ENCODE assay signal across 8 cellular contexts in the genomic region with DNA sequence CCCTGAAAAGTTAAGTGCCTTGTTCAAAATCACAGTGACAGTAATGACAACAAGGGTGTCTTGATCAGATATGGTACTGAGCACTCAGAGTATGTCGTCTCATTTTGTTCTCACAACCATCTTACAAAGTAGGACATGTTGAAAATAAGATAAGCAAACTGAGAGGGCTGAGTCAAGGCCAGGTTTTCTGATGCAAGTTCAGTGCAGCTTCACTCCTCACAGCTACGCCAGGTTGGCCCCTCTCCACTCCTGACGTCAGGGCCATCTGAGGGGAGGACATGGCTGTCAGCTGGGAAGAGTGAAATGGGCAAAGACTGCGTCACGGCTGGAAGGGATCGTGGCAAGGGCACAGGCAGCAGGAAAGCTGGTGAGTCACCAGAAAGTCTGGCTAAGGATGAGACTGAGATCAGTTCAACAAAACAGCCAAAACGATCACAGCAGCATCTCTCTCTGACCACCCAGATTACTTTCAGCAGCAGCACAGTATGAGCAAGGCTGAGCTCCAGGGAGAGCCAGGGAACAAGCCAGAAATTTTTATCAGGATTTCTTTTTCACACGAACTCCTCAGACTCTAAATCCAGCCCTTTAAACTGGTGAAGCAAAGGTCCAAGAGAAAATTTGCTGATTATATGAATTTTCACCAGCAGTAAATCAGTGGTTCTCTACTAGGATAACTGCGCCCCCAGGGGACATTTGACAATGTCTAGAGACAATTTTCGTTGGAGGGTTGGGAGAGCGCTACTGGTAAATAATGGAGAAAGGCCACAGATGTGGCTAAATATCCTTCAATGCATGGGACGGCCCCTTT.
DNase-seq lines count a peak whose midpoint lies in the region; ATAC-seq and TF ChIP-seq lines count a peak whose summit lies in the region.

No MANE protein-coding gene starts in this region.

- no peak overlapping the region for H2BK12ac ChIP-seq in H9 (ENCODE audit: insufficient read length, low read depth, low read length)

- H2AK5ac ChIP-seq in H9 (ENCODE audit: insufficient read length, low read length) = no peak overlapping the region

- no peaks in the 10 kb centered on the region for H3K27me3 Mint-ChIP-seq in H9 (ENCODE audit: low read depth)

- no peak overlapping the region for H3K4me3 Mint-ChIP-seq in H9

- 0 out of 4 replicates have a peak, but pooled peaks cover 2% of the 10 kb centered on the region in 2 experiments for H3K4me1 Mint-ChIP-seq in H9

- no peak overlapping the region; a peak in 1 of 7 replicates for H3K27ac Mint-ChIP-seq in H9

- H2AFZ ChIP-seq in H9 (ENCODE audit: low read length) = no peak overlapping the region

- peak overlapping the region; percentile 82 for H3K18ac ChIP-seq in H9 (ENCODE audit: insufficient read length, low read depth, low read length)

- no peak overlapping the region for H2BK5ac ChIP-seq in H9 (ENCODE audit: insufficient read length, low read length)

- ATAC-seq in right cardiac atrium (peak; percentile 98), GM19452 (IDR thresholded peaks at IDR 0.05; ENCODE audit: unreplicated experiment) (no peak)
- ATAC-seq in stimulated activated naive CD8-positive, alpha-beta T cell treated with anti-CD3 and anti-CD28 coated beads, Interleukin-15, Interleukin-2, amounts not matched to agents 100 U/mL and 50 U/mL, for 24 hours = no peak

- no peak overlapping the region for H3T11ph ChIP-seq in H9 (ENCODE audit: low read length)

- H4K5ac ChIP-seq in H9 (ENCODE audit: insufficient read length, low read depth, low read length) = no peak overlapping the region

- H3K56ac ChIP-seq in H9 (ENCODE audit: insufficient read length, low read depth, low read length) = no peak overlapping the region

- H3K9me3 ChIP-seq in H9 (ENCODE audit: control insufficient read depth, low read depth, low read length) = no peaks in the 10 kb centered on the region
- no peaks in the 10 kb centered on the region for H3K9me3 ChIP-seq in adipocyte (ENCODE audit: control insufficient read depth, low read length)
- H3K9me3 ChIP-seq in right cardiac atrium (ENCODE audit: control insufficient read depth, low read length) = no peaks in the 10 kb centered on the region

- TF ChIP-seq CTCF in H9 (conservative IDR thresholded peaks at IDR 0.05) = no peak

- peaks cover 0 to 4% of the 10 kb centered on the region in 2 experiments; a peak in 4 of 5 replicates for H3K9me3 Mint-ChIP-seq in H9

- no peak overlapping the region for H2BK120ac ChIP-seq in H9 (ENCODE audit: low read depth, low read length, poor library complexity, severe bottlenecking)

- H2BK20ac ChIP-seq in H9 (ENCODE audit: low read depth, low read length, poor library complexity, severe bottlenecking) = no peak overlapping the region

- no peak overlapping the region for H3K4me2 ChIP-seq in H9 (ENCODE audit: insufficient read depth, insufficient read length, low read length)

- peak overlapping the region; percentile 68 for H3K4me3 ChIP-seq in adipocyte (ENCODE audit: low read length)
- no peak overlapping the region for H3K4me3 ChIP-seq in right cardiac atrium (ENCODE audit: low read length)
- no peak overlapping the region for H3K4me3 ChIP-seq in skin epidermis

- H2BK15ac ChIP-seq in H9 (ENCODE audit: low read depth, low read length) = no peak overlapping the region

- H3K27ac ChIP-seq in H9 (ENCODE audit: insufficient read length, low read depth, low read length) = no peak overlapping the region
- peak overlapping the region; percentile 22 for H3K27ac ChIP-seq in right cardiac atrium (ENCODE audit: low read length)
- H3K27ac ChIP-seq in skin epidermis = peak overlapping the region in 14 of 21 experiments; percentile 8 to 74 (median 24)

- H3K27me3 ChIP-seq in H9 (ENCODE audit: insufficient read depth, low read length) (no peaks in the 10 kb centered on the region), adipocyte (replicated peaks; ENCODE audit: control insufficient read depth, insufficient read depth, low read length) (no peaks in the 10 kb centered on the region), right cardiac atrium (ENCODE audit: control insufficient read depth, insufficient read depth) (no peaks in the 10 kb centered on the region)

- H3K36me3 ChIP-seq in adipocyte (ENCODE audit: control insufficient read depth, insufficient read depth, low read length, severe bottlenecking) = no peaks in the 10 kb centered on the region

- no peak for DNase-seq in H9
- DNase-seq in adipocyte (ENCODE audit: low read depth) = peak; percentile 92
- DNase-seq in right cardiac atrium = peak; percentile 99
- no peak for DNase-seq in stimulated activated naive CD8-positive, alpha-beta T cell treated with anti-CD3 and anti-CD28 coated beads, Interleukin-15, Interleukin-2, amounts not matched to agents 100 U/mL and 50 U/mL, for 24 hours
- DNase-seq in LoVo (ENCODE audit: low spot score) = no peak
- DNase-seq in activated effector memory CD4-positive, alpha-beta T cell treated with anti-CD3 and anti-CD28 coated beads, Interleukin-2, amount 50 U/mL, for 16 hours = no peak

- no peak overlapping the region for H3K4ac ChIP-seq in H9 (ENCODE audit: low read depth, low read length)

- intact Hi-C loops in right cardiac atrium (cut with DNase I) = no loop called here

- H3K36me3 Mint-ChIP-seq in H9 (ENCODE audit: insufficient read depth in 1 of 3, low read depth in 3 of 3) = no peaks in the 10 kb centered on the region

- H3K23me2 ChIP-seq in H9 (ENCODE audit: insufficient read length, low read depth, low read length, poor library complexity, severe bottlenecking) = no peaks in the 10 kb centered on the region

- no CpG with 5 or more reads among the region's 12 CpGs for WGBS in H9 (ENCODE audit: extremely low coverage, insufficient read length, low lambda C conversion rate)
- WGBS in right cardiac atrium = 37% methylated on average over 12 of the region's 12 CpGs

- no peak overlapping the region for H3K14ac ChIP-seq in H9 (ENCODE audit: insufficient read depth, low read length)

- no peaks in the 10 kb centered on the region for H3K79me2 ChIP-seq in H9 (ENCODE audit: insufficient read depth, low read length)

- H3K79me1 ChIP-seq in H9 (ENCODE audit: insufficient read depth, low read depth, low read length, poor library complexity, severe bottlenecking) = no peaks in the 10 kb centered on the region

- H4K8ac ChIP-seq in H9 (replicated peaks; ENCODE audit: insufficient read length, low read depth, low read length) = no peak overlapping the region

- no peak overlapping the region for H4K91ac ChIP-seq in H9 (ENCODE audit: insufficient read length, low read depth, low read length)

- H3K23ac ChIP-seq in H9 (ENCODE audit: insufficient read length, low read depth, low read length) = no peak overlapping the region

- H3K9ac ChIP-seq in H9 (ENCODE audit: extremely low read depth, insufficient read length, low read length) = no peak overlapping the region
- peak overlapping the region; percentile 74 for H3K9ac ChIP-seq in adipocyte (ENCODE audit: low read length)

- no peaks in the 10 kb centered on the region for H3K4me1 ChIP-seq in H9 (ENCODE audit: insufficient read depth, low read length)
- peaks cover 20% of the 10 kb centered on the region for H3K4me1 ChIP-seq in adipocyte (ENCODE audit: control insufficient read depth, insufficient read depth, low read length)
- peaks cover 3% of the 10 kb centered on the region for H3K4me1 ChIP-seq in right cardiac atrium (ENCODE audit: control insufficient read depth, insufficient read depth, low read length)

- H4K20me1 ChIP-seq in H9 (ENCODE audit: control insufficient read depth, insufficient read depth, insufficient read length) = no peaks in the 10 kb centered on the region

Comparison
In these comparisons a context has a peak if more than half of its experiments do, and no peak if none do; other contexts are left out.
1. DNase-seq: peak in adipocyte (single experiment) and right cardiac atrium (3 of 3); none in H9 (single experiment), stimulated activated naive CD8-positive, alpha-beta T cell treated with anti-CD3 and anti-CD28 coated beads, Interleukin-15, Interleukin-2, amounts not matched to agents 100 U/mL and 50 U/mL, for 24 hours (single experiment), LoVo (single experiment) and activated effector memory CD4-positive, alpha-beta T cell treated with anti-CD3 and anti-CD28 coated beads, Interleukin-2, amount 50 U/mL, for 16 hours (single experiment).
2. ATAC-seq: peak in right cardiac atrium (2 of 2); none in stimulated activated naive CD8-positive, alpha-beta T cell treated with anti-CD3 and anti-CD28 coated beads, Interleukin-15, Interleukin-2, amounts not matched to agents 100 U/mL and 50 U/mL, for 24 hours (single experiment) and GM19452 (single experiment).